ENCODE assay signal across 19 cellular contexts in genomic region chr7:107234436-107234835, GRCh38.
DNase-seq lines count a peak whose midpoint lies in the region; ATAC-seq and TF ChIP-seq lines count a peak whose summit lies in the region.
"Had no signal": no experiment of that assay in that cellular context is flagged by ENCODE, and none has a peak within 500 bp of the region (broad histone marks: within the 10 kb centered on the region; RNA-seq: fewer than 3 reads in every experiment).

No MANE protein-coding gene starts in this region.

- H3K27ac ChIP-seq in VCaP: peak overlapping the region; percentile 72
- H3K27ac ChIP-seq: brain microvascular endothelial cell, parathyroid adenoma, upper lobe of left lung had no signal

- H3K36me3 Mint-ChIP-seq in progenitor cell of endocrine pancreas (ENCODE audit: insufficient read depth): peaks cover 13% of the 10 kb centered on the region

- TF ChIP-seq CTCF in VCaP (conservative IDR thresholded peaks at IDR 0.05): no peak
- no peak for TF ChIP-seq CTCF in progenitor cell of endocrine pancreas (IDR thresholded peaks at IDR 0.05; ENCODE audit: unreplicated experiment)

- no peak overlapping the region for H3K4me3 Mint-ChIP-seq in progenitor cell of endocrine pancreas (ENCODE audit: low read depth)
- H3K4me3 Mint-ChIP-seq: activated CD4-positive, alpha-beta T cell treated with anti-CD3 and anti-CD28 coated beads for 36 hours; CD4-positive, CD25-positive, alpha-beta regulatory T cell; stimulated activated effector memory CD8-positive, alpha-beta T cell treated with anti-CD3 and anti-CD28 coated beads, Interleukin-12 subunit alpha, Interleukin-12 subunit beta, amount 100 ng/mL, for 72 hours had no signal

- DNase-seq in NCI-H1417 (lab: John Stamatoyannopoulos, UW) (peak in 2 of 3 experiments; percentile 50 to 65), NCI-H1417 treated with DMSO at 0.1 percent for 48 hours (lab: John Stamatoyannopoulos, UW) (no peak), fibroblast of gingiva (ENCODE audit: low read depth) (peak; percentile 25), progenitor cell of endocrine pancreas (ENCODE audit: low spot score, unreplicated experiment) (no peak), SK-N-DZ (ENCODE audit: low spot score) (no peak), GM03348 (ENCODE audit: low spot score) (no peak), Right ventricle myocardium superior (no peak)
- DNase-seq: activated CD4-positive, alpha-beta T cell treated with anti-CD3 and anti-CD28 coated beads for 36 hours; activated CD8-positive, alpha-beta memory T cell treated with anti-CD3 and anti-CD28 coated beads, Interleukin-2, amount 50 U/mL, for 4 hours; activated naive CD4-positive, alpha-beta T cell treated with Interleukin-2 at 50 U/mL for 16 hours; brain microvascular endothelial cell; CD4-positive, CD25-positive, alpha-beta regulatory T cell; EL; left ventricle myocardium superior; SHP77; upper lobe of left lung had no signal

- H3K4me1 Mint-ChIP-seq in progenitor cell of endocrine pancreas (ENCODE audit: low read depth): no peaks in the 10 kb centered on the region
- H3K4me1 Mint-ChIP-seq: activated CD4-positive, alpha-beta T cell treated with anti-CD3 and anti-CD28 coated beads for 36 hours; CD4-positive, CD25-positive, alpha-beta regulatory T cell; stimulated activated effector memory CD8-positive, alpha-beta T cell treated with anti-CD3 and anti-CD28 coated beads, Interleukin-12 subunit alpha, Interleukin-12 subunit beta, amount 100 ng/mL, for 72 hours had no signal

- intact Hi-C loops in Right ventricle myocardium superior (cut with DNase I): no loop called here

- no peaks in the 10 kb centered on the region for H3K27me3 Mint-ChIP-seq in progenitor cell of endocrine pancreas
- H3K27me3 Mint-ChIP-seq: activated CD4-positive, alpha-beta T cell treated with anti-CD3 and anti-CD28 coated beads for 36 hours; CD4-positive, CD25-positive, alpha-beta regulatory T cell had no signal

- no peaks in the 10 kb centered on the region for H3K9me3 Mint-ChIP-seq in progenitor cell of endocrine pancreas (ENCODE audit: low read depth)
- H3K9me3 Mint-ChIP-seq: CD4-positive, CD25-positive, alpha-beta regulatory T cell; stimulated activated effector memory CD8-positive, alpha-beta T cell treated with anti-CD3 and anti-CD28 coated beads, Interleukin-12 subunit alpha, Interleukin-12 subunit beta, amount 100 ng/mL, for 72 hours had no signal

- H3K27ac Mint-ChIP-seq in progenitor cell of endocrine pancreas: peak overlapping the region; percentile 53
- H3K27ac Mint-ChIP-seq: activated CD4-positive, alpha-beta T cell treated with anti-CD3 and anti-CD28 coated beads for 36 hours; stimulated activated effector memory CD8-positive, alpha-beta T cell treated with anti-CD3 and anti-CD28 coated beads, Interleukin-12 subunit alpha, Interleukin-12 subunit beta, amount 100 ng/mL, for 72 hours had no signal

- no peak for ATAC-seq in Right ventricle myocardium superior (ENCODE audit: poor library complexity)
- ATAC-seq: activated CD4-positive, alpha-beta T cell treated with anti-CD3 and anti-CD28 coated beads for 36 hours; stimulated activated effector memory CD8-positive, alpha-beta T cell treated with anti-CD3 and anti-CD28 coated beads, Interleukin-12 subunit alpha, Interleukin-12 subunit beta, amount 100 ng/mL, for 72 hours had no signal

Comparison
In these comparisons a context has a peak if more than half of its experiments do, and no peak if none do; other contexts are left out.
1. DNase-seq: peak in NCI-H1417 (2 of 3) and fibroblast of gingiva (single experiment); none in NCI-H1417 treated with DMSO at 0.1 percent for 48 hours (single experiment), progenitor cell of endocrine pancreas (single experiment), SK-N-DZ (single experiment), GM03348 (single experiment) and Right ventricle myocardium superior (single experiment).